Comparison of ENCODE assay signal across 20 cellular contexts in genomic region chr9:88794100-88794499, GRCh38.
"Had no signal": no experiment of that assay in that cellular context is flagged by ENCODE, and none has a peak within 500 bp of the region (broad histone marks: within the 10 kb centered on the region; RNA-seq: fewer than 3 reads in every experiment).

No MANE protein-coding gene starts in this region.

- FAIRE-seq: colon, frontal cortex, small intestine had no signal

- H3K27ac ChIP-seq: dorsolateral prefrontal cortex, stomach, thoracic aorta, transverse colon had no signal

- H3K36me3 ChIP-seq: heart left ventricle, stomach, thoracic aorta, transverse colon had no signal

- H3K4me3 ChIP-seq: dorsolateral prefrontal cortex, heart left ventricle, lung, stomach, thoracic aorta, transverse colon had no signal

- DNase-seq: dorsolateral prefrontal cortex; effector CD8-positive, alpha-beta T cell; heart left ventricle; hippocampal formation; left colon; left ventricle myocardium superior; mesendoderm; naive B cell; posterior cingulate gyrus; small intestine; stimulated activated CD4-positive, alpha-beta T cell treated with anti-CD3 and anti-CD28 coated beads, Interleukin-12 subunit alpha, Interleukin-12 subunit beta, amount 100 ng/mL, for 4 hours; stimulated activated naive CD4-positive, alpha-beta T cell; stomach; substantia nigra; transverse colon had no signal

- H3K9me3 ChIP-seq: stomach, thoracic aorta, transverse colon had no signal

- H3K27me3 ChIP-seq: dorsolateral prefrontal cortex, heart left ventricle, stomach, transverse colon had no signal

- ATAC-seq: esophagus mucosa, left colon, left ventricle myocardium superior had no signal

- H3K4me1 ChIP-seq: transverse colon had no signal
